In genomic region chr7:139745330-139746143, GRCh38 we compare ENCODE assay signal across 10 cellular contexts. TPM values are rescaled to one million over a fixed set of nuclear protein-coding genes. Genes with fewer than 3 reads are reported as not detected.
DNase-seq lines count a peak whose midpoint lies in the region; ATAC-seq and TF ChIP-seq lines count a peak whose summit lies in the region.
"Had no signal": no experiment of that assay in that cellular context is flagged by ENCODE, and none has a peak within 500 bp of the region (broad histone marks: within the 10 kb centered on the region; RNA-seq: fewer than 3 reads in every experiment).

No MANE protein-coding gene starts in this region.

- H3K27ac ChIP-seq in GM23248: no peak overlapping the region
- H3K27ac ChIP-seq in neutrophil: peak overlapping the region; percentile 72
- no peak overlapping the region for H3K27ac ChIP-seq in colonic mucosa

- H3K4me2 ChIP-seq in GM23248 (ENCODE audit: unreplicated experiment): no peak overlapping the region

- no peaks in the 10 kb centered on the region for H3K9me2 ChIP-seq in GM23248 (ENCODE audit: insufficient read depth)

- 61 to 68% methylated on average over 11 of the region's 11 CpGs for WGBS in GM23248 (ENCODE audit: low coverage in 1 of 2, low lambda C conversion rate in 2 of 2, missing lambda C conversion rate in 2 of 2), 2 experiments

- H3F3A ChIP-seq in GM23248 (ENCODE audit: insufficient read depth): peaks cover 6% of the 10 kb centered on the region; the same call in 1 of the 2 replicates

- intact Hi-C loops in colonic mucosa (cut with DNase I): no loop called here

- H3K4me1 ChIP-seq in GM23248 (ENCODE audit: insufficient read depth): peaks cover 33% of the 10 kb centered on the region
- peaks cover 60 to 76% of the 10 kb centered on the region in 2 experiments for H3K4me1 ChIP-seq in neutrophil (ENCODE audit: control insufficient read depth in 1 of 2, insufficient read depth in 1 of 2, low read depth in 1 of 2, low read length in 1 of 2)
- H3K4me1 ChIP-seq in colonic mucosa: peaks cover 4% of the 10 kb centered on the region

- H3K4me3 ChIP-seq in GM23248 (no peak overlapping the region), foreskin fibroblast (ENCODE audit: low read depth in 1 of 2, low read length in 2 of 2) (no peak overlapping the region), neutrophil (ENCODE audit: low read depth in 1 of 2, low read length in 1 of 2) (peak overlapping the region; percentile 15 to 24), colonic mucosa (no peak overlapping the region)

- TF ChIP-seq CTCF in foreskin fibroblast (IDR thresholded peaks at IDR 0.05; ENCODE audit: low read depth, low read length) (no peak), neutrophil (IDR thresholded peaks at IDR 0.05) (no peak), colonic mucosa (IDR thresholded peaks at IDR 0.05) (no peak)

- no peaks in the 10 kb centered on the region for H3K9me3 ChIP-seq in GM23248 (ENCODE audit: low read depth)
- H3K9me3 ChIP-seq in neutrophil: no peaks in the 10 kb centered on the region
- no peaks in the 10 kb centered on the region for H3K9me3 ChIP-seq in colonic mucosa

- no peaks in the 10 kb centered on the region; the same call in 1 of the 2 replicates for H4K20me1 ChIP-seq in GM23248 (ENCODE audit: insufficient read depth)

- DNase-seq in GM23248 (peak; percentile 48), RPMI7951 (ENCODE audit: low read depth) (peak; percentile 15), foreskin fibroblast (peak; percentile 64 to 76), colonic mucosa (no peak), superior temporal gyrus (ENCODE audit: extremely low spot score) (no peak)
- DNase-seq in stimulated activated CD4-positive, alpha-beta T cell treated with anti-CD3 and anti-CD28 coated beads, Interleukin-2, amount 100 ng/mL, for 48 hours: no peak
- DNase-seq: activated CD4-positive, alpha-beta memory T cell treated with anti-CD3 and anti-CD28 coated beads, Interleukin-2, amount 10 ng/mL, durations not matched to agents 7 days and 5 days; NCI-H1105 treated with DMSO at 0.1 percent for 48 hours had no signal

- in situ Hi-C loops in GM23248 (cut with MboI): no loop called here

- no peaks in the 10 kb centered on the region for H3K36me3 ChIP-seq in GM23248 (ENCODE audit: low read depth)
- H3K36me3 ChIP-seq in neutrophil: no peaks in the 10 kb centered on the region
- no peaks in the 10 kb centered on the region for H3K36me3 ChIP-seq in colonic mucosa

- H3K9ac ChIP-seq in GM23248: no peak overlapping the region
- no peak overlapping the region for H3K9ac ChIP-seq in colonic mucosa (ENCODE audit: low read depth in 2 of 2, low read length in 2 of 2)

- ATAC-seq in GM21529 (IDR thresholded peaks at IDR 0.05; ENCODE audit: unreplicated experiment): no peak

- no peak overlapping the region for H2AFZ ChIP-seq in GM23248

- H3K27me3 ChIP-seq in GM23248 (replicated peaks; ENCODE audit: insufficient read depth): no peaks in the 10 kb centered on the region
- H3K27me3 ChIP-seq in neutrophil: no peaks in the 10 kb centered on the region
- H3K27me3 ChIP-seq in colonic mucosa: no peaks in the 10 kb centered on the region

- peaks cover 100% of the 10 kb centered on the region for H3K79me2 ChIP-seq in GM23248 (ENCODE audit: insufficient read depth)

RNA-seq across cellular contexts. Expression of gene HIPK2, which starts 32.3 kb away (rescaled TPM):
- total RNA-seq in GM23248 (2014; rRNA removed; shearing (Covaris generic)): 7.9 and 9.1 TPM in 2 replicates
- 4.7 and 4.9 TPM in 2 replicates for polyA plus RNA-seq in GM23248 (2016; fragmentation: Nextera tagmentation; extraction: Ambion mirVana)
- 7.5 and 8.3 TPM in 2 replicates for total RNA-seq in RPMI7951 (2014; rRNA removed; shearing (Covaris generic))
- total RNA-seq in colonic mucosa: 10 to 100 TPM; 25.3 to 28.4 TPM

Comparison
In these comparisons a context has a peak if more than half of its experiments do, and no peak if none do; other contexts are left out.
1. DNase-seq: peak in GM23248 (single experiment), RPMI7951 (single experiment) and foreskin fibroblast (2 of 2); none in colonic mucosa (single experiment), superior temporal gyrus (single experiment) and stimulated activated CD4-positive, alpha-beta T cell treated with anti-CD3 and anti-CD28 coated beads, Interleukin-2, amount 100 ng/mL, for 48 hours (0 of 2).
2. H3K4me3 ChIP-seq: peak in neutrophil (2 of 2); none in GM23248 (single experiment), foreskin fibroblast (0 of 2) and colonic mucosa (single experiment).